Comparison of ENCODE assay signal across 27 cellular contexts in the genomic region with DNA sequence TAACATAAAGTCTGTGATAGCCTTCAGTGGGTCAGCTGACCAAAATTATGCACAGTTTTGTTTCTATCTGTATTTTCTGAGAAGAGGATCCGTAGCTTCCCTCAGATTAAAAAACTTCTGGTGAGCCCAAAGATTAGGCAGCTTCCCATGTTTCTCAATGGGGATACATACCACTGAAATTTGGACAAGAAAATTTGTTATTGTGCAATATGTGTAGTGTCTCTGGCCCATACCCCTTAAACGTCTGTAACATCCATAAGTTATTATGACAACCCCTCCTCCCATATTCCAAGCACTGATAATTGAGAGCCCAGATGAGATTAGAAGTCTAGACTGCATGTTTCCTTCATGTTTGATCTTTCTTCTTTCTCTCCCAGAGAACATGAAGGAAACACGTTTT. TPM values are rescaled to one million over a fixed set of nuclear protein-coding genes. Genes with fewer than 3 reads are reported as not detected.
"Had no signal": no experiment of that assay in that cellular context is flagged by ENCODE, and none has a peak within 500 bp of the region (broad histone marks: within the 10 kb centered on the region; RNA-seq: fewer than 3 reads in every experiment).

No MANE protein-coding gene starts in this region.

- H3K36me3 ChIP-seq: esophagus squamous epithelium, pancreas, prostate gland, spleen, transverse colon had no signal

- H3K27me3 ChIP-seq: pancreas, testis had no signal

- H3K27ac ChIP-seq: pancreas, spleen had no signal

- ATAC-seq: activated CD8-positive, alpha-beta memory T cell treated with anti-CD3 and anti-CD28 coated beads, Interleukin-2, amount 10 ng/mL, durations not matched to agents 7 days and 5 days; activated CD8-positive, alpha-beta T cell treated with anti-CD3 and anti-CD28 coated beads, Interleukin-2, amount 10 ng/mL, durations not matched to agents 7 days and 5 days; activated naive CD8-positive, alpha-beta T cell treated with anti-CD3 and anti-CD28 coated beads, Interleukin-2, amount 50 U/mL, for 24 hours; left ventricle myocardium superior; pancreas; T-cell had no signal

- H3K9me3 ChIP-seq: esophagus squamous epithelium, pancreas, prostate gland, spleen, testis, transverse colon had no signal

- H3K4me1 ChIP-seq: prostate gland, testis had no signal

- H3K4me3 Mint-ChIP-seq: activated B cell treated with CpG ODN at 0.5 μM for 24 hours; activated CD8-positive, alpha-beta memory T cell treated with anti-CD3 and anti-CD28 coated beads, Interleukin-2, amount 10 ng/mL, durations not matched to agents 7 days and 5 days; activated CD8-positive, alpha-beta T cell treated with anti-CD3 and anti-CD28 coated beads, Interleukin-2, amount 10 ng/mL, durations not matched to agents 7 days and 5 days; activated naive CD4-positive, alpha-beta T cell treated with anti-CD3 and anti-CD28 coated beads, Interleukin-2, amount 50 U/mL, for 24 hours; activated naive CD8-positive, alpha-beta T cell treated with anti-CD3 and anti-CD28 coated beads, Interleukin-2, amount 50 U/mL, for 24 hours; T-cell; T-helper 2 cell treated with Interferon-gamma antibody and Interleukin-4, amounts not matched to agents 5 μg/mL and 100 μg/mL, for 36 hours had no signal

- H3K4me1 Mint-ChIP-seq: activated naive CD8-positive, alpha-beta T cell treated with anti-CD3 and anti-CD28 coated beads, Interleukin-2, amount 50 U/mL, for 24 hours had no signal

- DNase-seq: activated B cell treated with CpG ODN at 0.5 μM for 24 hours; activated CD4-positive, alpha-beta T cell treated with anti-CD3 and anti-CD28 coated beads, Interleukin-2, amount 50 U/mL, for 1 hour; activated CD8-positive, alpha-beta memory T cell treated with anti-CD3 and anti-CD28 coated beads, Interleukin-2, amount 10 ng/mL, durations not matched to agents 7 days and 5 days; activated CD8-positive, alpha-beta T cell treated with anti-CD3 and anti-CD28 coated beads, Interleukin-2, amount 10 ng/mL, durations not matched to agents 7 days and 5 days; activated naive CD8-positive, alpha-beta T cell treated with anti-CD3 and anti-CD28 coated beads, Interleukin-2, amount 50 U/mL, for 24 hours; activated T-cell treated with anti-CD3 and anti-CD28 coated beads, Interleukin-2, amount 50 U/mL, for 48 hours; dermis blood vessel endothelial cell; effector CD4-positive, alpha-beta T cell; esophagus squamous epithelium; glutamatergic neuron; islet precursor cell; left ventricle myocardium superior; naive B cell; pancreas; spleen; stimulated activated naive CD4-positive, alpha-beta T cell treated with Interleukin-2 at 50 U/mL for 16 hours; T-cell; testis; transverse colon had no signal

- H3K4me3 ChIP-seq: pancreas, prostate gland, spleen, testis, transverse colon had no signal

- FAIRE-seq: bronchial epithelial cell, colon, frontal cortex, pancreas had no signal

- H3K27ac Mint-ChIP-seq: activated B cell treated with CpG ODN at 0.5 μM for 24 hours; activated CD8-positive, alpha-beta memory T cell treated with anti-CD3 and anti-CD28 coated beads, Interleukin-2, amount 10 ng/mL, durations not matched to agents 7 days and 5 days; activated CD8-positive, alpha-beta T cell treated with anti-CD3 and anti-CD28 coated beads, Interleukin-2, amount 10 ng/mL, durations not matched to agents 7 days and 5 days; activated naive CD4-positive, alpha-beta T cell treated with anti-CD3 and anti-CD28 coated beads, Interleukin-2, amount 50 U/mL, for 24 hours; activated naive CD8-positive, alpha-beta T cell treated with anti-CD3 and anti-CD28 coated beads, Interleukin-2, amount 50 U/mL, for 24 hours; activated T-helper 2 cell treated with anti-CD3 and anti-CD28 coated beads, Interferon-gamma antibody, Interleukin-2, Interleukin-4, amounts not matched to agents 10 μg/mL and 5 μg/mL and 100 μg/mL, durations not matched to agents 14 hours and 24 hours and 36 hours; naive B cell; T-cell; T-helper 2 cell treated with Interferon-gamma antibody and Interleukin-4, amounts not matched to agents 5 μg/mL and 100 μg/mL, for 36 hours had no signal

- H3K36me3 Mint-ChIP-seq: activated naive CD4-positive, alpha-beta T cell treated with anti-CD3 and anti-CD28 coated beads, Interleukin-2, amount 50 U/mL, for 24 hours; T-cell had no signal

RNA-seq across cellular contexts. Expression of gene MITF, which starts 1.9 kb away (rescaled TPM):
- total RNA-seq: activated B cell treated with CpG ODN at 0.5 μM for 24 hours; activated CD8-positive, alpha-beta memory T cell treated with anti-CD3 and anti-CD28 coated beads, Interleukin-2, amount 10 ng/mL, durations not matched to agents 7 days and 5 days; activated CD8-positive, alpha-beta T cell treated with anti-CD3 and anti-CD28 coated beads, Interleukin-2, amount 10 ng/mL, durations not matched to agents 7 days and 5 days had no signal
- polyA plus RNA-seq: neural cell had no signal
